In the genomic region with DNA sequence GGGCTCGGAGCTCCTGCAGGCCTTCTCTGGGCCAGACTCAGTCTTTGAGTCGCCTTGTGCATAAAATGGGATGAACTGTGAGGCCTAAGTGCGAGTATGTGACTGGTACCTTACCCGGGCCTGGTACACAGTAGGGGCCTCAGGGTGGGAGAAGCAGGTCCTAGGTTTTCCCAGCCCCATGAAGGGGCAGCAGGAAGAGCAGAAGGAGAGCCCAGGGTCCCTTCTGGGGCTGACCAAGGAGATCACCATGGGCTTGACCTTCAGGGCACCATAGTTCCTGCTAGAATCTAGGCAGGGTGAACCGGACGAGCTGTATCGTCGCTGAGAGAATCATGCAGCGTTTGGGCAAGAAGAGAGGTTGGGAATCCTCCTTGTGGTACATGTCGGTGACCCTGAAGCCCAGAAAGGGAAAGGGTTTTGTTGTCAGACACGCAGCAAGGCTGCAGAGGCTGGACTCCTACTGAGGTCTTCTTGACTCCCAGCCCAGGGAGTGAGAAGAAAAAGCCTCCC, we compare ENCODE assay signal across 9 cellular contexts. TPM values are rescaled to one million over a fixed set of nuclear protein-coding genes. Genes with fewer than 3 reads are reported as not detected.
DNase-seq lines count a peak whose midpoint lies in the region; ATAC-seq and TF ChIP-seq lines count a peak whose summit lies in the region.
"Had no signal": no experiment of that assay in that cellular context is flagged by ENCODE, and none has a peak within 500 bp of the region (broad histone marks: within the 10 kb centered on the region; RNA-seq: fewer than 3 reads in every experiment).

No MANE protein-coding gene starts in this region.

- CTCF ChIA-PET in MCF 10A (lab: Yijun Ruan, JAX) = interaction anchor here (0.6 to 2.7 kb wide), 3 partner anchors 19 to 157 kb away, joined by 3 to 22 read pairs (median 3); no protein-coding TSS in a partner anchor

- POLR2A ChIA-PET in MCF 10A (lab: Yijun Ruan, JAX) = interaction anchor here (1.4 to 6.4 kb wide), 5 partner anchors 11 to 33 kb away, joined by 3 to 32 read pairs (median 14); a partner anchor contains a TSS

- DNase-seq in AG10803 (ENCODE audit: low read depth) (no peak), MCF 10A (ENCODE audit: unreplicated experiment) (no peak), occipital lobe (lab: John Stamatoyannopoulos, UW) (no peak), SIG-M5 treated with dmso at 0.1 percent for 504 hours (lab: John Stamatoyannopoulos, UW; ENCODE audit: unreplicated experiment) (no peak)
- DNase-seq in central memory CD4-positive, alpha-beta T cell = no peak

- H3K27me3 ChIP-seq in muscle layer of duodenum (ENCODE audit: low read depth, low read length) = no peaks in the 10 kb centered on the region

- ATAC-seq in HG03159 (IDR thresholded peaks at IDR 0.05; ENCODE audit: unreplicated experiment) (peak; percentile 25), GM18858 (IDR thresholded peaks at IDR 0.05; ENCODE audit: unreplicated experiment) (no peak)

- TF ChIP-seq CTCF in AG10803 (conservative IDR thresholded peaks at IDR 0.05; ENCODE audit: low read length) = no peak
- TF ChIP-seq CTCF in MCF 10A (IDR thresholded peaks at IDR 0.05; ENCODE audit: unreplicated experiment) = no peak

- peaks cover 57% of the 10 kb centered on the region for H3K4me1 Mint-ChIP-seq in MCF 10A (ENCODE audit: insufficient read depth, unreplicated experiment)

- H3K27ac Mint-ChIP-seq in MCF 10A (ENCODE audit: low read depth, unreplicated experiment) = peak overlapping the region; percentile 84

- no peaks in the 10 kb centered on the region for H3K9me3 ChIP-seq in muscle layer of duodenum (ENCODE audit: control insufficient read depth in 1 of 2, low read length in 2 of 2)

- H3K36me3 Mint-ChIP-seq in MCF 10A (ENCODE audit: insufficient read depth, unreplicated experiment) = peaks cover 39% of the 10 kb centered on the region

- H3K4me3 ChIP-seq in AG10803 (ENCODE audit: low read length) (peak overlapping the region; percentile 91), muscle layer of duodenum (ENCODE audit: low read depth in 1 of 2, low read length in 2 of 2) (peak overlapping the region; percentile 49 to 87)

- H3K36me3 ChIP-seq in muscle layer of duodenum (ENCODE audit: control insufficient read depth in 1 of 2, insufficient read depth in 2 of 2, low read length in 2 of 2) = peaks cover 16 to 20% of the 10 kb centered on the region in 2 donors

- TSS peak; percentile 66 for BruUV-seq in MCF 10A (replicated peaks; lab: Mats Ljungman, UMichigan)

- intact Hi-C loops in MCF 10A (cut with micrococcal nuclease) = loop anchor here (2.0 to 5.0 kb wide), 2 partner anchors 28 to 554 kb away; a partner anchor contains a TSS

- H3K4me1 ChIP-seq in muscle layer of duodenum (ENCODE audit: control insufficient read depth in 1 of 2, insufficient read depth in 2 of 2, low read length in 2 of 2) = peaks cover 17 to 22% of the 10 kb centered on the region in 2 donors

- peak overlapping the region; percentile 87 for H3K27ac ChIP-seq in muscle layer of duodenum (ENCODE audit: low read length)

- H3K4me3 Mint-ChIP-seq in MCF 10A (ENCODE audit: unreplicated experiment) = peak overlapping the region; percentile 80

- no peaks in the 10 kb centered on the region for H3K27me3 Mint-ChIP-seq in MCF 10A (ENCODE audit: insufficient read depth, unreplicated experiment)

- peaks cover 1% of the 10 kb centered on the region for H3K9me3 Mint-ChIP-seq in MCF 10A (ENCODE audit: unreplicated experiment)

RNA-seq across cellular contexts. Expression of a gene that starts 0.4 kb away (rescaled TPM):
- total RNA-seq in MCF 10A (2022) (112 and 115 TPM in 2 replicates), occipital lobe (12.9 TPM)

RNA-seq across cellular contexts. Expression of a gene that starts 28.6 kb away (rescaled TPM):
- total RNA-seq in MCF 10A (2022) (313 and 364 TPM in 2 replicates), occipital lobe (45.5 TPM)

RNA-seq across cellular contexts. Expression of a gene that starts 45.8 kb away (rescaled TPM):
- total RNA-seq in MCF 10A (2022) (not detected in 2 replicates), occipital lobe (not detected)
- total RNA-seq: glomerular endothelial cell had no signal
